17 cellular contexts compared by ENCODE assay signal in the genomic region with DNA sequence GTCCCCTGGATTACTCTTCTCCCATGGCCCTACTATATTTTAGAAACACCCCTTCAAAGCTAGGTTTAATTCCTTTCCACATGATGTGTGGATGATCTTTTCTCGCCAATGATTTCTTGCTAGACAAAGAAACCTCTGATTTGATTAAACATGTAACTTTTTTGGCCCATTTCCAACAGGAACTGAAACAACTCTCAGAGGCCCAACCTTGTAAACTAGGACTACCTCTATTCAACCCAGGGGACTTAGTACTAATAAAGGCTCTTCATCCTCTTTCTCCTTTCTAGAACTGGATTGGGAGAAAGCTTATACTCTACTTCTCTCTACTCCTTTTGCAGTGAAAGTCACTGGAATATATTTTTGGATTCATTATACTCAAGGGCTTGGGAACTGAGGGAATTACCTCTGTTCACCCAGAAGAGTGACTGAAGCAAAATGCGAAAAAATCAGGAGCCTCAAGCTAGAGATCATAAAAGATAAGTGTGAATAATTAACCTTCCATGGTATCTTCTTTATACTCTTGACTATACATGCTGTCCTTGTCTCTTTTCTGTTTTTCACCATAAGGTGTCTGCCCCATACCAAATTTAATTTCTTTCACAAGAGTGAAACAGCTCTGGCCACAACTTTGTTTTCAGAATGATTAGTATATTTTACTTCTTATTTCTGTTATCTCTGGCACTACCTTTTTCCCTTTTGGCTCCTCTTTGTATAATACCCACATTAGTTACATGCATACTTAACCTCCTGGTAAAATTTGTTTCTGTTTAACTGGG.
"Had no signal": no experiment of that assay in that cellular context is flagged by ENCODE, and none has a peak within 500 bp of the region (broad histone marks: within the 10 kb centered on the region; RNA-seq: fewer than 3 reads in every experiment).

No MANE protein-coding gene starts in this region.

- H3K4me3 ChIP-seq: gastroesophageal sphincter, left ventricle myocardium inferior, thoracic aorta had no signal

- DNase-seq: activated CD4-positive, alpha-beta memory T cell treated with anti-CD3 and anti-CD28 coated beads, Interleukin-2, amount 10 ng/mL, durations not matched to agents 7 days and 5 days; activated CD4-positive, alpha-beta T cell treated with anti-CD3 and anti-CD28 coated beads for 1 hour; activated gamma-delta T cell; activated naive CD8-positive, alpha-beta T cell treated with anti-CD3 and anti-CD28 coated beads for 36 hours; activated T-cell treated with anti-CD3 and anti-CD28 coated beads, Interleukin-2, amount 50 U/mL, for 48 hours; brain microvascular endothelial cell; effector memory CD4-positive, alpha-beta T cell; left ventricle myocardium inferior; mesenchymal stem cell; stimulated activated CD4-positive, alpha-beta T cell treated with anti-CD3 and anti-CD28 coated beads, Interleukin-15, amount 100 ng/mL, for 24 hours; stimulated activated CD4-positive, alpha-beta T cell treated with anti-CD3 and anti-CD28 coated beads, Interleukin-4, amount 100 ng/mL, for 24 hours; stimulated activated naive CD8-positive, alpha-beta T cell treated with anti-CD3 and anti-CD28 coated beads, Interleukin-15, amount 100 ng/mL, for 72 hours had no signal

- H3K4me1 ChIP-seq: gastroesophageal sphincter, left ventricle myocardium inferior had no signal

- H3K9me3 ChIP-seq: thoracic aorta had no signal

- H3K36me3 ChIP-seq: brain microvascular endothelial cell, gastroesophageal sphincter, left ventricle myocardium inferior, thoracic aorta had no signal

- H3K27me3 ChIP-seq: brain microvascular endothelial cell, gastroesophageal sphincter had no signal

- FAIRE-seq: keratinocyte, urothelium cell line had no signal

- ATAC-seq: gastroesophageal sphincter; stimulated activated naive CD8-positive, alpha-beta T cell treated with anti-CD3 and anti-CD28 coated beads, Interleukin-15, amount 100 ng/mL, for 72 hours had no signal

- H3K27ac ChIP-seq: brain microvascular endothelial cell, epithelial cell of prostate, gastroesophageal sphincter, left ventricle myocardium inferior had no signal
